9 cellular contexts compared by ENCODE assay signal in the genomic region with DNA sequence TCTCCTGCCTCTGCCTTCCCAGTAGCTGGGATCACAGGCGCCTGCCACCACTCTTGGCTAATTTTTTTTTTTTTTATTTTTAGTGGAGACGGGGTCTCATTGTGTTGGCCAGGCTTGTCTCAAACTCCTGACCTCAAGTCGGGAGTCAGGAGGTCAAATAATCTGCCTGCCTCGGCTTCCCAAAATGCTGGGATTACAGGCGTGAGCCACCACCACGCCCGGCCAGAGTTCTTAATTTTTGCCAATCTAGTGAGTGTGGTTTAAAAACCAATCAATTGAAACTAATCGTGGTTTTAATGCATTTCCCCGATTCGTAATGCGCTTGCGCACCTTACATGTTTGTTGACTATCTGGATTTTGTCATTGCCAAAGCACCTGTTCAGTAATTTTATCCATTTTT. TPM values are rescaled to one million over a fixed set of nuclear protein-coding genes. Genes with fewer than 3 reads are reported as not detected.
DNase-seq lines count a peak whose midpoint lies in the region; ATAC-seq and TF ChIP-seq lines count a peak whose summit lies in the region.
"Had no signal": no experiment of that assay in that cellular context is flagged by ENCODE, and none has a peak within 500 bp of the region (broad histone marks: within the 10 kb centered on the region; RNA-seq: fewer than 3 reads in every experiment).

No MANE protein-coding gene starts in this region.

- H3K4me3 Mint-ChIP-seq in Calu3 (ENCODE audit: low read depth, unreplicated experiment) (peak overlapping the region; percentile 93), endothelial cell (ENCODE audit: unreplicated experiment) (peak overlapping the region; percentile 100)

- peak overlapping the region; percentile 65 for H2AFZ ChIP-seq in OCI-LY3 (ENCODE audit: low read depth, low read length)

- no peak for TF ChIP-seq POLR2A in ovary (IDR thresholded peaks at IDR 0.05)

- POLR2A ChIA-PET in HEK293T (lab: Yijun Ruan, JAX), result no interaction called here

- no peaks in the 10 kb centered on the region for H3K27me3 ChIP-seq in OCI-LY3 (ENCODE audit: low read depth, low read length)
- H3K27me3 ChIP-seq in ovary, result no peaks in the 10 kb centered on the region

- H3K79me2 ChIP-seq in OCI-LY3 (ENCODE audit: low read length), result peaks cover 40% of the 10 kb centered on the region

- H4K20me1 ChIP-seq in OCI-LY3 (ENCODE audit: insufficient read depth, low read length), result peaks cover 15% of the 10 kb centered on the region

- H3K36me3 Mint-ChIP-seq in Calu3 (ENCODE audit: insufficient read depth, unreplicated experiment) (peaks cover 36% of the 10 kb centered on the region), endothelial cell (ENCODE audit: low read depth, unreplicated experiment) (peaks cover 17% of the 10 kb centered on the region)

- H3K27ac ChIP-seq in OCI-LY3 (ENCODE audit: low read length) (peak overlapping the region; percentile 75), ovary (no peak overlapping the region)

- H3K36me3 ChIP-seq in OCI-LY3 (replicated peaks; ENCODE audit: low read depth, low read length), result peaks cover 19% of the 10 kb centered on the region
- H3K36me3 ChIP-seq in ovary, result no peaks in the 10 kb centered on the region

- ATAC-seq in HG02678 (IDR thresholded peaks at IDR 0.05; ENCODE audit: unreplicated experiment) (no peak), HG03045 (IDR thresholded peaks at IDR 0.05; ENCODE audit: unreplicated experiment) (no peak), HG02610 (IDR thresholded peaks at IDR 0.05; ENCODE audit: unreplicated experiment) (no peak)

- DNase-seq in Calu3 (no peak), endothelial cell (ENCODE audit: low spot score) (no peak), ovary (peak in 3 of 5 donors; percentile 25 to 43 (median 38)), HEK293T (ENCODE audit: extremely low spot score) (no peak)
- DNase-seq: NCI-H526 had no signal

- H3K9ac ChIP-seq in OCI-LY3 (ENCODE audit: low read length), result peak overlapping the region; percentile 76

- H3K27me3 Mint-ChIP-seq in Calu3 (ENCODE audit: unreplicated experiment) (no peaks in the 10 kb centered on the region), endothelial cell (ENCODE audit: unreplicated experiment) (peaks cover 4% of the 10 kb centered on the region)

- no TSS peak for BruUV-seq in Calu3 (replicated peaks; lab: Mats Ljungman, UMichigan)

- CTCF ChIA-PET in Calu3 (lab: Charles Lee), result no interaction called here
- CTCF ChIA-PET in HEK293T (lab: Yijun Ruan, JAX), result no interaction called here

- WGBS in ovary, 3 donors, result 91 to 92% (median 91%) methylated on average over 12 of the region's 12 CpGs

- TF ChIP-seq CTCF in Calu3 (IDR thresholded peaks at IDR 0.05; ENCODE audit: unreplicated experiment) (no peak), OCI-LY3 (IDR thresholded peaks at IDR 0.05; ENCODE audit: low read depth, low read length) (no peak), endothelial cell (IDR thresholded peaks at IDR 0.05; ENCODE audit: unreplicated experiment) (no peak), ovary (IDR thresholded peaks at IDR 0.05) (no peak)

- H3K27ac Mint-ChIP-seq in Calu3 (ENCODE audit: unreplicated experiment), result peak overlapping the region; percentile 96
- H3K27ac Mint-ChIP-seq in endothelial cell (ENCODE audit: unreplicated experiment), result peak overlapping the region; percentile 97

- peak overlapping the region; percentile 90 for H3K4me3 ChIP-seq in OCI-LY3 (ENCODE audit: low read length)
- peak overlapping the region; percentile 51 for H3K4me3 ChIP-seq in ovary

- H3K4me1 Mint-ChIP-seq in Calu3 (ENCODE audit: low read depth, unreplicated experiment) (no peaks in the 10 kb centered on the region), endothelial cell (ENCODE audit: unreplicated experiment) (peaks cover 18% of the 10 kb centered on the region)

- intact Hi-C loops in Calu3 (cut with micrococcal nuclease; ENCODE audit: unreplicated experiment) (loop anchor here (10.0 kb wide), 1 partner anchor 105 kb away; no protein-coding TSS in a partner anchor), ovary (cut with DNase I) (loop anchor here in 3 of 4 donors (10.0 kb wide), 1 partner anchor 195 kb away; no protein-coding TSS in a partner anchor)

- no peaks in the 10 kb centered on the region for H3K9me3 Mint-ChIP-seq in Calu3 (ENCODE audit: low read depth, unreplicated experiment)
- H3K9me3 Mint-ChIP-seq in endothelial cell (ENCODE audit: unreplicated experiment), result no peaks in the 10 kb centered on the region

- no peak for TF ChIP-seq EP300 in ovary (IDR thresholded peaks at IDR 0.05)

- peak overlapping the region; percentile 78 for H3K4me2 ChIP-seq in OCI-LY3 (ENCODE audit: low read length)

- H3K9me3 ChIP-seq in OCI-LY3 (ENCODE audit: insufficient read depth, low read length) (no peaks in the 10 kb centered on the region), ovary (no peaks in the 10 kb centered on the region)

- peaks cover 14% of the 10 kb centered on the region for H3K4me1 ChIP-seq in OCI-LY3 (ENCODE audit: low read length)
- H3K4me1 ChIP-seq in ovary (ENCODE audit: insufficient read depth), result peaks cover 12% of the 10 kb centered on the region

TF ChIP-seq in HEK293T, 16 proteins besides CTCF, POLR2A, EP300 and RAD21:
- TF ChIP-seq HDGF (IDR thresholded peaks at IDR 0.05; ENCODE audit: borderline replicate concordance), result no peak
- TF ChIP-seq ZNF384 (IDR thresholded peaks at IDR 0.05), result no peak
- TF ChIP-seq, protein P1, sequence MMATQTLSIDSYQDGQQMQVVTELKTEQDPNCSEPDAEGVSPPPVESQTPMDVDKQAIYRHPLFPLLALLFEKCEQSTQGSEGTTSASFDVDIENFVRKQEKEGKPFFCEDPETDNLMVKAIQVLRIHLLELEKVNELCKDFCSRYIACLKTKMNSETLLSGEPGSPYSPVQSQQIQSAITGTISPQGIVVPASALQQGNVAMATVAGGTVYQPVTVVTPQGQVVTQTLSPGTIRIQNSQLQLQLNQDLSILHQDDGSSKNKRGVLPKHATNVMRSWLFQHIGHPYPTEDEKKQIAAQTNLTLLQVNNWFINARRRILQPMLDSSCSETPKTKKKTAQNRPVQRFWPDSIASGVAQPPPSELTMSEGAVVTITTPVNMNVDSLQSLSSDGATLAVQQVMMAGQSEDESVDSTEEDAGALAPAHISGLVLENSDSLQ (IDR thresholded peaks at IDR 0.05), result no peak
- TF ChIP-seq NFRKB (IDR thresholded peaks at IDR 0.05), result no peak
- no peak for TF ChIP-seq CTBP1 (IDR thresholded peaks at IDR 0.05; ENCODE audit: borderline replicate concordance)
- TF ChIP-seq FOXK2 (IDR thresholded peaks at IDR 0.05), result no peak
- TF ChIP-seq ELF4 (IDR thresholded peaks at IDR 0.05), result no peak
- no peak for TF ChIP-seq FOXM1 (IDR thresholded peaks at IDR 0.05; ENCODE audit: borderline replicate concordance)
- no peak for TF ChIP-seq SP1 (IDR thresholded peaks at IDR 0.05)
- TF ChIP-seq FOXA1 (IDR thresholded peaks at IDR 0.05), result no peak
- no peak for TF ChIP-seq ARNT (IDR thresholded peaks at IDR 0.05)
- TF ChIP-seq BHLHE40 (IDR thresholded peaks at IDR 0.05; ENCODE audit: borderline replicate concordance), result no peak

RNA-seq across cellular contexts. Expression of a gene that starts 0.5 kb away (rescaled TPM):
- total RNA-seq in Calu3 (2022), result 189 and 199 TPM in 2 replicates
- total RNA-seq in endothelial cell (ENCODE audit: unreplicated experiment), result 219 TPM
- 100 to 1,000 TPM in 5 of 7 donors, 10 to 100 TPM in 2; 33.4 to 204 (median 165) TPM for total RNA-seq in ovary
- 100 to 1,000 TPM in 1 of 2 donors, 10 to 100 TPM in 1; 55.3 to 235 TPM for polyA plus RNA-seq in ovary

RNA-seq across cellular contexts. Expression of a gene that starts 37.0 kb away (rescaled TPM):
- total RNA-seq in Calu3 (2022) (17.5 and 25.9 TPM in 2 replicates), endothelial cell (ENCODE audit: unreplicated experiment) (7.9 TPM), ovary (1 to 10 TPM in 1 of 7 donors, under 1 TPM in 6; 0.12 to 1.2 (median 0.43) TPM)
- polyA plus RNA-seq in ovary, result 1 to 10 TPM in 1 of 2 donors, under 1 TPM in 1; 0.16 to 1.6 TPM

RNA-seq across cellular contexts. Expression of a gene that starts 37.1 kb away (rescaled TPM):
- 15.1 and 15.2 TPM in 2 replicates for total RNA-seq in Calu3 (2022)
- 14.0 TPM for total RNA-seq in endothelial cell (ENCODE audit: unreplicated experiment)
- 10 to 100 TPM; 16.1 to 39.3 (median 19.7) TPM for total RNA-seq in ovary
- polyA plus RNA-seq in ovary, result 10 to 100 TPM; 16.8 to 20.7 TPM

Comparison
In these comparisons a context has a peak if more than half of its experiments do, and no peak if none do; other contexts are left out.
1. DNase-seq: peak in ovary (3 of 5); none in Calu3 (single experiment), endothelial cell (single experiment) and HEK293T (single experiment).